ENCODE assay signal across 23 cellular contexts in genomic region chr1:56638248-56638647, GRCh38.
"Had no signal": no experiment of that assay in that cellular context is flagged by ENCODE, and none has a peak within 500 bp of the region (broad histone marks: within the 10 kb centered on the region; RNA-seq: fewer than 3 reads in every experiment).

No MANE protein-coding gene starts in this region.

- DNase-seq: activated CD4-positive, alpha-beta memory T cell treated with anti-CD3 and anti-CD28 coated beads for 36 hours; activated CD4-positive, alpha-beta T cell treated with anti-CD3 and anti-CD28 coated beads, Interleukin-2, amount 10 ng/mL, durations not matched to agents 7 days and 5 days; activated CD4-positive, CD25-positive, alpha-beta regulatory T cell; activated CD8-positive, alpha-beta memory T cell treated with anti-CD3 and anti-CD28 coated beads for 24 hours; activated gamma-delta T cell; activated naive CD4-positive, alpha-beta T cell treated with anti-CD3 and anti-CD28 coated beads for 36 hours; activated T-cell treated with anti-CD3 and anti-CD28 coated beads, Interleukin-2, amount 50 U/mL, for 4 hours; amygdala; dermis blood vessel endothelial cell; Karpas-422; NCI-H1092; NCI-H1436 treated with DMSO at 0.1 percent for 48 hours; NCI-H187; NCI-H2171; NCI-H2227 treated with DMSO at 0.1 percent for 48 hours; NCI-H526 treated with DMSO at 0.1 percent for 48 hours; NK-92 treated with Interleukin-12 subunit alpha and Interleukin-12 subunit beta, amount 100 ng/mL, for 24 hours; OCI-M1; RPMI8226; SK-N-SH; T-helper 1 cell had no signal

- ATAC-seq: activated T-cell treated with anti-CD3 and anti-CD28 coated beads, Interleukin-2, amount 50 U/mL, for 4 hours; Panc1; Right ventricle myocardium inferior had no signal
